In the genomic region with DNA sequence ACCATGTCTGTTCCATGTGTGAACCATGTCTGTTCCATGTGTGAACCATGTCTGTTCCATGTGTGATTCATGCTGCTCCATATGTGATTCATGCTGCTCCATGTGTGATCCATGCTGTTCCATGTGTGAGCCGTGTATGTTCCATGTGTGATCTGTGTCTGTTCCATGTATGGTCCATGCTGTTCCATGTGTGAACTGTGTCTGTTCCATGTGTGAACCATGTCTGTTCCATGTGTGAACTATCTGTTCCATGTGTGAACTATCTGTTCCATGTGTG, we compare ENCODE assay signal across 3 cellular contexts.
A peak's percentile ranks its signal among the peaks of the same experiment; 100 is the strongest.
TF ChIP-seq lines count a peak whose summit lies in the region.
"Not testable (repeated sequence)": the region's sequence is repeated elsewhere in the genome, so short reads cannot be mapped to it uniquely, and the experiment has no call there.

No MANE protein-coding gene starts in this region.

TF ChIP-seq in HEK293, 187 proteins besides CTCF, POLR2A, EP300 and RAD21:
- TF ChIP-seq, protein P1, sequence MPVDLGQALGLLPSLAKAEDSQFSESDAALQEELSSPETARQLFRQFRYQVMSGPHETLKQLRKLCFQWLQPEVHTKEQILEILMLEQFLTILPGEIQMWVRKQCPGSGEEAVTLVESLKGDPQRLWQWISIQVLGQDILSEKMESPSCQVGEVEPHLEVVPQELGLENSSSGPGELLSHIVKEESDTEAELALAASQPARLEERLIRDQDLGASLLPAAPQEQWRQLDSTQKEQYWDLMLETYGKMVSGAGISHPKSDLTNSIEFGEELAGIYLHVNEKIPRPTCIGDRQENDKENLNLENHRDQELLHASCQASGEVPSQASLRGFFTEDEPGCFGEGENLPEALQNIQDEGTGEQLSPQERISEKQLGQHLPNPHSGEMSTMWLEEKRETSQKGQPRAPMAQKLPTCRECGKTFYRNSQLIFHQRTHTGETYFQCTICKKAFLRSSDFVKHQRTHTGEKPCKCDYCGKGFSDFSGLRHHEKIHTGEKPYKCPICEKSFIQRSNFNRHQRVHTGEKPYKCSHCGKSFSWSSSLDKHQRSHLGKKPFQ (tag by site-specific recombination; IDR thresholded peaks at IDR 0.05) = peak; percentile 100
- TF ChIP-seq, protein P2, sequence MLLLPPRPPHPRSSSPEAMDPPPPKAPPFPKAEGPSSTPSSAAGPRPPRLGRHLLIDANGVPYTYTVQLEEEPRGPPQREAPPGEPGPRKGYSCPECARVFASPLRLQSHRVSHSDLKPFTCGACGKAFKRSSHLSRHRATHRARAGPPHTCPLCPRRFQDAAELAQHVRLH (tag by site-specific recombination; IDR thresholded peaks at IDR 0.05) = 0 out of 2 replicates have a peak, but pooled peaks have one; percentile 23
TF ChIP-seq in HEK293: peak in this region for 2; not testable (repeated sequence) for 185.

TF ChIP-seq in K562, 482 proteins besides CTCF, POLR2A, EP300 and RAD21:
- TF ChIP-seq, protein P3, sequence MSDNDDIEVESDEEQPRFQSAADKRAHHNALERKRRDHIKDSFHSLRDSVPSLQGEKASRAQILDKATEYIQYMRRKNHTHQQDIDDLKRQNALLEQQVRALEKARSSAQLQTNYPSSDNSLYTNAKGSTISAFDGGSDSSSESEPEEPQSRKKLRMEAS (CRISPR knock-in tag; IDR thresholded peaks at IDR 0.05) = 0 out of 2 replicates have a peak, but pooled peaks have one; percentile 25
- TF ChIP-seq NR2C2 (CRISPR knock-in tag; IDR thresholded peaks at IDR 0.05) (peak; percentile 70; the same call in 1 of the 2 replicates), FOXK1 (CRISPR knock-in tag; IDR thresholded peaks at IDR 0.05; ENCODE audit: borderline replicate concordance) (0 out of 2 replicates have a peak, but pooled peaks have one; percentile 16), TRIM24 (IDR thresholded peaks at IDR 0.05) (peak in 1 of 2 experiments; percentile 58; a peak in 1 of 4 replicates)
- not testable (repeated sequence) for TF ChIP-seq NR2C2 (tag; IDR thresholded peaks at IDR 0.05)

TF ChIP-seq in HepG2, 621 proteins besides CTCF, POLR2A, EP300 and RAD21 (continues in another document):
- TF ChIP-seq, protein P4, sequence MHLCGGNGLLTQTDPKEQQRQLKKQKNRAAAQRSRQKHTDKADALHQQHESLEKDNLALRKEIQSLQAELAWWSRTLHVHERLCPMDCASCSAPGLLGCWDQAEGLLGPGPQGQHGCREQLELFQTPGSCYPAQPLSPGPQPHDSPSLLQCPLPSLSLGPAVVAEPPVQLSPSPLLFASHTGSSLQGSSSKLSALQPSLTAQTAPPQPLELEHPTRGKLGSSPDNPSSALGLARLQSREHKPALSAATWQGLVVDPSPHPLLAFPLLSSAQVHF (CRISPR knock-in tag; IDR thresholded peaks at IDR 0.05) = peak; percentile 44; the same call in 1 of the 2 replicates
- TF ChIP-seq ZNF468 (CRISPR knock-in tag; IDR thresholded peaks at IDR 0.05) (0 out of 2 replicates have a peak, but pooled peaks have one; percentile 68), MEIS1 (CRISPR knock-in tag; IDR thresholded peaks at IDR 0.05; ENCODE audit: borderline replicate concordance) (peak; percentile 6), JUNB (CRISPR knock-in tag; IDR thresholded peaks at IDR 0.05; ENCODE audit: borderline replicate concordance) (0 out of 2 replicates have a peak, but pooled peaks have one; percentile 17), ZNF780A (CRISPR knock-in tag; IDR thresholded peaks at IDR 0.05) (0 out of 2 replicates have a peak, but pooled peaks have one; percentile 6), ZNF230 (CRISPR knock-in tag; IDR thresholded peaks at IDR 0.05) (0 out of 2 replicates have a peak, but pooled peaks have one; percentile 54), PAX8 (CRISPR knock-in tag; IDR thresholded peaks at IDR 0.05; ENCODE audit: borderline replicate concordance) (0 out of 2 replicates have a peak, but pooled peaks have one; percentile 35), KLF13 (CRISPR knock-in tag; IDR thresholded peaks at IDR 0.05) (0 out of 2 replicates have a peak, but pooled peaks have one; percentile 10), CENPT (CRISPR knock-in tag; IDR thresholded peaks at IDR 0.05; ENCODE audit: low read depth) (0 out of 2 replicates have a peak, but pooled peaks have one; percentile 83), ZNF781 (CRISPR knock-in tag; IDR thresholded peaks at IDR 0.05; ENCODE audit: borderline replicate concordance, not compliant biosample characterization) (peak; percentile 31), MEF2D (CRISPR knock-in tag; IDR thresholded peaks at IDR 0.05) (peak; percentile 15; the same call in 1 of the 2 replicates), HOXA9 (CRISPR knock-in tag; IDR thresholded peaks at IDR 0.05; ENCODE audit: borderline replicate concordance) (0 out of 2 replicates have a peak, but pooled peaks have one; percentile 59), ZNF570 (CRISPR knock-in tag; IDR thresholded peaks at IDR 0.05; ENCODE audit: borderline replicate concordance) (peak; percentile 36; the same call in 1 of the 2 replicates), ZNF619 (CRISPR knock-in tag; IDR thresholded peaks at IDR 0.05) (0 out of 2 replicates have a peak, but pooled peaks have one; percentile 69), ZBTB8A (CRISPR knock-in tag; IDR thresholded peaks at IDR 0.05; ENCODE audit: borderline replicate concordance, low read depth) (0 out of 2 replicates have a peak, but pooled peaks have one; percentile 76), GTF3A (CRISPR knock-in tag; conservative IDR thresholded peaks at IDR 0.05) (peak; percentile 69; the same call in 1 of the 2 replicates)
- TF ChIP-seq, protein P5, sequence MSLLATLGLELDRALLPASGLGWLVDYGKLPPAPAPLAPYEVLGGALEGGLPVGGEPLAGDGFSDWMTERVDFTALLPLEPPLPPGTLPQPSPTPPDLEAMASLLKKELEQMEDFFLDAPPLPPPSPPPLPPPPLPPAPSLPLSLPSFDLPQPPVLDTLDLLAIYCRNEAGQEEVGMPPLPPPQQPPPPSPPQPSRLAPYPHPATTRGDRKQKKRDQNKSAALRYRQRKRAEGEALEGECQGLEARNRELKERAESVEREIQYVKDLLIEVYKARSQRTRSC (CRISPR knock-in tag; IDR thresholded peaks at IDR 0.05; ENCODE audit: low read depth) = peak; percentile 72; the same call in 1 of the 2 replicates
- TF ChIP-seq, protein P6, sequence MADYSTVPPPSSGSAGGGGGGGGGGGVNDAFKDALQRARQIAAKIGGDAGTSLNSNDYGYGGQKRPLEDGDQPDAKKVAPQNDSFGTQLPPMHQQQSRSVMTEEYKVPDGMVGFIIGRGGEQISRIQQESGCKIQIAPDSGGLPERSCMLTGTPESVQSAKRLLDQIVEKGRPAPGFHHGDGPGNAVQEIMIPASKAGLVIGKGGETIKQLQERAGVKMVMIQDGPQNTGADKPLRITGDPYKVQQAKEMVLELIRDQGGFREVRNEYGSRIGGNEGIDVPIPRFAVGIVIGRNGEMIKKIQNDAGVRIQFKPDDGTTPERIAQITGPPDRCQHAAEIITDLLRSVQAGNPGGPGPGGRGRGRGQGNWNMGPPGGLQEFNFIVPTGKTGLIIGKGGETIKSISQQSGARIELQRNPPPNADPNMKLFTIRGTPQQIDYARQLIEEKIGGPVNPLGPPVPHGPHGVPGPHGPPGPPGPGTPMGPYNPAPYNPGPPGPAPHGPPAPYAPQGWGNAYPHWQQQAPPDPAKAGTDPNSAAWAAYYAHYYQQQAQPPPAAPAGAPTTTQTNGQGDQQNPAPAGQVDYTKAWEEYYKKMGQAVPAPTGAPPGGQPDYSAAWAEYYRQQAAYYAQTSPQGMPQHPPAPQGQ (CRISPR knock-in tag; IDR thresholded peaks at IDR 0.05; ENCODE audit: borderline replicate concordance) = peak; percentile 5; the same call in 1 of the 2 replicates
- TF ChIP-seq, protein P7, sequence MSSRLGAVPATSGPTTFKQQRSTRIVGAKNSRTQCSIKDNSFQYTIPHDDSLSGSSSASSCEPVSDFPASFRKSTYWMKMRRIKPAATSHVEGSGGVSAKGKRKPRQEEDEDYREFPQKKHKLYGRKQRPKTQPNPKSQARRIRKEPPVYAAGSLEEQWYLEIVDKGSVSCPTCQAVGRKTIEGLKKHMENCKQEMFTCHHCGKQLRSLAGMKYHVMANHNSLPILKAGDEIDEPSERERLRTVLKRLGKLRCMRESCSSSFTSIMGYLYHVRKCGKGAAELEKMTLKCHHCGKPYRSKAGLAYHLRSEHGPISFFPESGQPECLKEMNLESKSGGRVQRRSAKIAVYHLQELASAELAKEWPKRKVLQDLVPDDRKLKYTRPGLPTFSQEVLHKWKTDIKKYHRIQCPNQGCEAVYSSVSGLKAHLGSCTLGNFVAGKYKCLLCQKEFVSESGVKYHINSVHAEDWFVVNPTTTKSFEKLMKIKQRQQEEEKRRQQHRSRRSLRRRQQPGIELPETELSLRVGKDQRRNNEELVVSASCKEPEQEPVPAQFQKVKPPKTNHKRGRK (CRISPR knock-in tag; IDR thresholded peaks at IDR 0.05) = 0 out of 2 replicates have a peak, but pooled peaks have one; percentile 3
- TF ChIP-seq, protein P8, sequence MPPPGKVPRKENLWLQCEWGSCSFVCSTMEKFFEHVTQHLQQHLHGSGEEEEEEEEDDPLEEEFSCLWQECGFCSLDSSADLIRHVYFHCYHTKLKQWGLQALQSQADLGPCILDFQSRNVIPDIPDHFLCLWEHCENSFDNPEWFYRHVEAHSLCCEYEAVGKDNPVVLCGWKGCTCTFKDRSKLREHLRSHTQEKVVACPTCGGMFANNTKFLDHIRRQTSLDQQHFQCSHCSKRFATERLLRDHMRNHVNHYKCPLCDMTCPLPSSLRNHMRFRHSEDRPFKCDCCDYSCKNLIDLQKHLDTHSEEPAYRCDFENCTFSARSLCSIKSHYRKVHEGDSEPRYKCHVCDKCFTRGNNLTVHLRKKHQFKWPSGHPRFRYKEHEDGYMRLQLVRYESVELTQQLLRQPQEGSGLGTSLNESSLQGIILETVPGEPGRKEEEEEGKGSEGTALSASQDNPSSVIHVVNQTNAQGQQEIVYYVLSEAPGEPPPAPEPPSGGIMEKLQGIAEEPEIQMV (CRISPR knock-in tag; IDR thresholded peaks at IDR 0.05; ENCODE audit: low read depth) = peak; percentile 4; the same call in 1 of the 2 replicates
- TF ChIP-seq, protein P9, sequence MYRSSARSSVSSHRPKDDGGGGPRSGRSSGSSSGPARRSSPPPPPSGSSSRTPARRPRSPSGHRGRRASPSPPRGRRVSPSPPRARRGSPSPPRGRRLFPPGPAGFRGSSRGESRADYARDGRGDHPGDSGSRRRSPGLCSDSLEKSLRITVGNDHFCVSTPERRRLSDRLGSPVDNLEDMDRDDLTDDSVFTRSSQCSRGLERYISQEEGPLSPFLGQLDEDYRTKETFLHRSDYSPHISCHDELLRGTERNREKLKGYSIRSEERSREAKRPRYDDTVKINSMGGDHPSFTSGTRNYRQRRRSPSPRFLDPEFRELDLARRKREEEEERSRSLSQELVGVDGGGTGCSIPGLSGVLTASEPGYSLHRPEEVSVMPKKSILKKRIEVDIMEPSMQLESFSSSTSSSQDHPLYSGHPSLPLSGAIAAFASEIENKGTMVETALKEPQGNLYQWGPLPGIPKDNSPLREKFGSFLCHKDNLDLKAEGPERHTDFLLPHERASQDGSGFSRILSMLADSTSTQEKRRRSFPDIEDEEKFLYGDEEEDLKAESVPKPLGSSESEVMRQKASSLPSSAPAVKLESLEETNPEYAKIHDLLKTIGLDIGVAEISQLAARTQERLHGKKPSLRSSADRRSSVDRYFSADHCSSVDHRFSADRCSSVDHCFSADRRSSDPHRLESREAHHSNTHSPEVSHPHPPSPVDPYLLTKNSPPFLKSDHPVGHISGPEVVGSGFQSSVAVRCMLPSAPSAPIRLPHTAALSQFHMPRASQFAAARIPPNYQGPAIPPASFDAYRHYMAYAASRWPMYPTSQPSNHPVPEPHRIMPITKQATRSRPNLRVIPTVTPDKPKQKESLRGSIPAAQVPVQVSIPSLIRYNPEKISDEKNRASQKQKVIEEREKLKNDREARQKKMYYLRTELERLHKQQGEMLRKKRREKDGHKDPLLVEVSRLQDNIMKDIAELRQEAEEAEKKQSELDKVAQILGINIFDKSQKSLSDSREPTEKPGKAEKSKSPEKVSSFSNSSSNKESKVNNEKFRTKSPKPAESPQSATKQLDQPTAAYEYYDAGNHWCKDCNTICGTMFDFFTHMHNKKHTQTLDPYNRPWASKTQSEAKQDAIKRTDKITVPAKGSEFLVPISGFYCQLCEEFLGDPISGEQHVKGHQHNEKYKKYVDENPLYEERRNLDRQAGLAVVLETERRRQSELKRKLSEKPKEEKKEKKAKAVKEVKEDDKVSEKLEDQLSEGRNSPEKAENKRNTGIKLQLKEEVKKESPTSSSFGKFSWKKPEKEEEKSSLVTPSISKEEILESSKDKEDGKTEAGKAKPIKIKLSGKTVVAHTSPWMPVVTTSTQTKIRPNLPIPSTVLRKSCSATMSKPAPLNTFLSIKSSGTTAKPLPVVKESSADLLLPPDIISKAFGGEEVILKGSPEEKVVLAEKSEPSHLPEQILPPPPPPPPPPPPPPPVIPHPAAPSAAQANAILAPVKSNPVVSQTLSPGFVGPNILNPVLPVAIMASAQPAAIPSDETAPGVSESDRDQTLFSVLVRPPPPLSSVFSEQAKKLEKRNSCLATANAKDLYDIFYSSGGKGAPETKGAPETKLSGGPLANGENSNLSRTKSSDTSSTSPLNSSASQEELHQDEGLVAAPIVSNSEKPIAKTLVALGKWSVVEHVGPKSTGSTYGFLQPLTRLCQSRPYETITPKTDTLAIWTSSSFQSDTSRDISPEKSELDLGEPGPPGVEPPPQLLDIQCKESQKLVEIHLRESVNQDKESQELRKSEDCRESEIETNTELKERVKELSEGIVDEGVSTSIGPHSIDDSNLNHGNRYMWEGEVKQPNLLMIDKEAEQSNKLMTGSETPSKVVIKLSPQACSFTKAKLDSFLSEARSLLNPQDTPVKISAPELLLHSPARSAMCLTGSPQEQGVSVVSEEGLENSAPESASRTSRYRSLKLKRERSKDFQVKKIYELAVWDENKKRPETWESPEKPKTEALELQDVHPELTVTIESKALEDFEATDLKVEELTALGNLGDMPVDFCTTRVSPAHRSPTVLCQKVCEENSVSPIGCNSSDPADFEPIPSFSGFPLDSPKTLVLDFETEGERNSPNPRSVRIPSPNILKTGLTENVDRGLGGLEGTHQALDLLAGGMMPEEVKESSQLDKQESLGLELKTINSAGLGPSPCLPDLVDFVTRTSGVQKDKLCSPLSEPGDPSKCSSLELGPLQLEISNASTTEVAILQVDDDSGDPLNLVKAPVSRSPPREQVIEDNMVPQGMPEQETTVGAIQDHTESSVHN (CRISPR knock-in tag; IDR thresholded peaks at IDR 0.05) = peak; percentile 79; the same call in 1 of the 2 replicates
- TF ChIP-seq, protein P10, sequence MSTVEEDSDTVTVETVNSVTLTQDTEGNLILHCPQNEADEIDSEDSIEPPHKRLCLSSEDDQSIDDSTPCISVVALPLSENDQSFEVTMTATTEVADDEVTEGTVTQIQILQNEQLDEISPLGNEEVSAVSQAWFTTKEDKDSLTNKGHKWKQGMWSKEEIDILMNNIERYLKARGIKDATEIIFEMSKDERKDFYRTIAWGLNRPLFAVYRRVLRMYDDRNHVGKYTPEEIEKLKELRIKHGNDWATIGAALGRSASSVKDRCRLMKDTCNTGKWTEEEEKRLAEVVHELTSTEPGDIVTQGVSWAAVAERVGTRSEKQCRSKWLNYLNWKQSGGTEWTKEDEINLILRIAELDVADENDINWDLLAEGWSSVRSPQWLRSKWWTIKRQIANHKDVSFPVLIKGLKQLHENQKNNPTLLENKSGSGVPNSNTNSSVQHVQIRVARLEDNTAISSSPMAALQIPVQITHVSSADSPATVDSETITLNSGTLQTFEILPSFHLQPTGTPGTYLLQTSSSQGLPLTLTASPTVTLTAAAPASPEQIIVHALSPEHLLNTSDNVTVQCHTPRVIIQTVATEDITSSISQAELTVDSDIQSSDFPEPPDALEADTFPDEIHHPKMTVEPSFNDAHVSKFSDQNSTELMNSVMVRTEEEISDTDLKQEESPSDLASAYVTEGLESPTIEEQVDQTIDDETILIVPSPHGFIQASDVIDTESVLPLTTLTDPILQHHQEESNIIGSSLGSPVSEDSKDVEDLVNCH (CRISPR knock-in tag; IDR thresholded peaks at IDR 0.05) = peak; percentile 65; the same call in 1 of the 2 replicates
